2 cellular contexts compared by ENCODE assay signal in the genomic region with DNA sequence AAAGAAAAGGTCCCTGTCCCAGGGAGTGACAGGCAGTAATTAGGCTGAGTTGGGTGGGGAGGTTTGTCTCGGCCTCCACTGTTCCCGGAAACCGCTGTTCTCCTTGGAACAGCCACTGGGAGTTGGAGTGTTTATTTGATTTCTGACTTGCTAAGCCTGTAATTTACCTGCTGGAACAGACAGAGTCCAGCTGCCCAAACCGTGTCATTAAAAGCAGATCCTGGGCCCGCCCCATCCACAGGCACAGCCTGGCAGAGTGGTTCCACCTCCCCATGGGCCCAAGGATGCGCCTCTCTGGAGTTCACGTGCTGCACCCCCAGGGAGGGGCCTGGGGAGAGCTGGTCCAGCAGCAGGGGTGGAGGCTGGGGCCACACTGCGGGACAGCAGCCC. TPM values are rescaled to one million over a fixed set of nuclear protein-coding genes. Genes with fewer than 3 reads are reported as not detected.
"Had no signal": no experiment of that assay in that cellular context is flagged by ENCODE, and none has a peak within 500 bp of the region (broad histone marks: within the 10 kb centered on the region; RNA-seq: fewer than 3 reads in every experiment).

No MANE protein-coding gene starts in this region.

RNA-seq across cellular contexts. Expression of gene BMP8A, which starts 35.7 kb away (rescaled TPM):
- total RNA-seq: activated CD8-positive, alpha-beta memory T cell treated with anti-CD3 and anti-CD28 coated beads, Interleukin-2, amount 10 ng/mL, durations not matched to agents 7 days and 5 days; esophagus mucosa had no signal
